Comparison of ENCODE assay signal across 9 cellular contexts in the genomic region with DNA sequence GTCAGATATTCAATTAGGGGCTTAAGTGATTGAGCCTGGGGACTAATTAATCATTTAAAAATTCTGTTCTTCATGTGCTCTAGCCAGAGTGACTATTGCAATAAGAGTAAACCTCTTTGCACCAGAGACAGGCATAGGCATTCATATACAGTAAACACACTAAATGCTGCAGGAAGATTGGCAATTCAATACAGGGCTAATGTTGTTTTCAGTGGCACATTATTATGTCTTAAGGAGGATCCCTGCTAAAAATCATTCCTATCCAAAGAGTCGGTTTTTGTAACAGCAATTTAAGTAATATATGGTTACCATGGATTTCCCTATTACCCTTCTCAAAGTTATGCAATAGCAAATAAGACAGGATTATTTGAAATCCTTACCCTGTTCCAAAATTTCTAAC. TPM values are rescaled to one million over a fixed set of nuclear protein-coding genes. Genes with fewer than 3 reads are reported as not detected.
DNase-seq lines count a peak whose midpoint lies in the region; ATAC-seq and TF ChIP-seq lines count a peak whose summit lies in the region.
"Had no signal": no experiment of that assay in that cellular context is flagged by ENCODE, and none has a peak within 500 bp of the region (broad histone marks: within the 10 kb centered on the region; RNA-seq: fewer than 3 reads in every experiment).

No MANE protein-coding gene starts in this region.

- no peaks in the 10 kb centered on the region for H3K27me3 ChIP-seq in psoas muscle (ENCODE audit: insufficient read depth in 3 of 3, low read length in 2 of 3)
- no peaks in the 10 kb centered on the region for H3K27me3 ChIP-seq in CD8-positive, alpha-beta memory T cell (ENCODE audit: insufficient read depth, low read length, poor library complexity, severe bottlenecking)

- peak in 1 of 4 donors; percentile 23 for ATAC-seq in psoas muscle

- 9 to 11% (median 9%) methylated on average over 1 of the region's 1 CpG for WGBS in psoas muscle, 3 donors

- CTCF ChIA-PET in CD8-positive, alpha-beta memory T cell (lab: Charles Lee) = no interaction called here

- H3K4me1 ChIP-seq in psoas muscle = peaks cover 17% of the 10 kb centered on the region
- H3K4me1 ChIP-seq in CD8-positive, alpha-beta memory T cell (ENCODE audit: insufficient read depth, low read length) = peaks cover 8% of the 10 kb centered on the region

- no peak for TF ChIP-seq CTCF in AG10803 (conservative IDR thresholded peaks at IDR 0.05; ENCODE audit: low read length)
- no peak for TF ChIP-seq CTCF in fibroblast of pulmonary artery (IDR thresholded peaks at IDR 0.05; ENCODE audit: low read length, missing control alignments)
- no peak for TF ChIP-seq CTCF in psoas muscle (IDR thresholded peaks at IDR 0.05)

- no peaks in the 10 kb centered on the region for H3K27me3 Mint-ChIP-seq in T-helper 2 cell treated with Interferon-gamma antibody and Interleukin-4, amounts not matched to agents 5 μg/mL and 100 μg/mL, for 36 hours (ENCODE audit: low read depth)
- H3K27me3 Mint-ChIP-seq in CD8-positive, alpha-beta memory T cell = peaks cover 3 to 7% of the 10 kb centered on the region in 2 donors

- peak overlapping the region; percentile 68 for H3K27ac ChIP-seq in psoas muscle
- H3K27ac ChIP-seq in CD8-positive, alpha-beta memory T cell (ENCODE audit: low read depth, low read length) = no peak overlapping the region

- peak overlapping the region; percentile 61 for H3K4me3 ChIP-seq in AG10803 (ENCODE audit: low read length)
- peak overlapping the region; percentile 73 for H3K4me3 ChIP-seq in fibroblast of pulmonary artery (replicated peaks; ENCODE audit: low read depth, low read length)
- H3K4me3 ChIP-seq in psoas muscle = peak overlapping the region; percentile 66
- no peak overlapping the region for H3K4me3 ChIP-seq in CD8-positive, alpha-beta memory T cell (ENCODE audit: low read length)

- intact Hi-C loops in psoas muscle (cut with DNase I) = loop anchor here in 1 of 2 donors (5.0 kb wide), 2 partner anchors 55 to 70 kb away; no protein-coding TSS in a partner anchor
- intact Hi-C loops in posterior cingulate gyrus (cut with DNase I) = no loop called here

- H3K36me3 ChIP-seq in psoas muscle (ENCODE audit: insufficient read depth in 1 of 2, low read depth in 1 of 2) = no peaks in the 10 kb centered on the region
- H3K36me3 ChIP-seq in CD8-positive, alpha-beta memory T cell (ENCODE audit: insufficient read depth, low read length) = no peaks in the 10 kb centered on the region

- no peak for DNase-seq in AG10803 (ENCODE audit: low read depth)
- no peak for DNase-seq in T-helper 2 cell treated with Interferon-gamma antibody and Interleukin-4, amounts not matched to agents 5 μg/mL and 100 μg/mL, for 36 hours (ENCODE audit: low spot score)
- peak; percentile 29 for DNase-seq in fibroblast of pulmonary artery (ENCODE audit: low read depth)
- no peak for DNase-seq in psoas muscle
- DNase-seq in H4 (ENCODE audit: low spot score) = no peak
- no peak for DNase-seq in CD8-positive, alpha-beta memory T cell
- DNase-seq in stimulated activated CD4-positive, alpha-beta T cell treated with anti-CD3 and anti-CD28 coated beads, Interleukin-1b, Interleukin-23, amount 100 ng/mL, for 48 hours = no peak
- no peak for DNase-seq in posterior cingulate gyrus
- DNase-seq: NCI-H1930 had no signal

- H3K4me1 Mint-ChIP-seq in T-helper 2 cell treated with Interferon-gamma antibody and Interleukin-4, amounts not matched to agents 5 μg/mL and 100 μg/mL, for 36 hours (ENCODE audit: low read depth) = peaks cover 39% of the 10 kb centered on the region
- peaks cover 11 to 15% (median 11%) of the 10 kb centered on the region in 3 donors for H3K4me1 Mint-ChIP-seq in CD8-positive, alpha-beta memory T cell

- no peaks in the 10 kb centered on the region for H3K9me3 ChIP-seq in psoas muscle
- no peaks in the 10 kb centered on the region for H3K9me3 ChIP-seq in CD8-positive, alpha-beta memory T cell (ENCODE audit: low read length)

- H3K9me3 Mint-ChIP-seq in T-helper 2 cell treated with Interferon-gamma antibody and Interleukin-4, amounts not matched to agents 5 μg/mL and 100 μg/mL, for 36 hours = no peaks in the 10 kb centered on the region
- H3K9me3 Mint-ChIP-seq in CD8-positive, alpha-beta memory T cell = no peaks in the 10 kb centered on the region

- POLR2A ChIA-PET in CD8-positive, alpha-beta memory T cell (lab: Charles Lee) = no interaction called here

- H3K27ac Mint-ChIP-seq in T-helper 2 cell treated with Interferon-gamma antibody and Interleukin-4, amounts not matched to agents 5 μg/mL and 100 μg/mL, for 36 hours = peak overlapping the region; percentile 60
- H3K27ac Mint-ChIP-seq in CD8-positive, alpha-beta memory T cell = no peak overlapping the region

- H3K4me3 Mint-ChIP-seq in T-helper 2 cell treated with Interferon-gamma antibody and Interleukin-4, amounts not matched to agents 5 μg/mL and 100 μg/mL, for 36 hours = peak overlapping the region; percentile 92
- no peak overlapping the region for H3K4me3 Mint-ChIP-seq in CD8-positive, alpha-beta memory T cell

- H3K36me3 Mint-ChIP-seq in T-helper 2 cell treated with Interferon-gamma antibody and Interleukin-4, amounts not matched to agents 5 μg/mL and 100 μg/mL, for 36 hours (ENCODE audit: low read depth) = peaks cover 30% of the 10 kb centered on the region
- H3K36me3 Mint-ChIP-seq in CD8-positive, alpha-beta memory T cell = no peaks in the 10 kb centered on the region

RNA-seq across cellular contexts. Expression of a gene that starts 1.3 kb away (rescaled TPM):
- total RNA-seq in psoas muscle = 1 to 10 TPM; 2.7 to 4.6 (median 4.3) TPM
- 1 to 10 TPM; 1.9 to 2.3 (median 2.0) TPM for polyA plus RNA-seq in psoas muscle
- total RNA-seq in H4 (2014; rRNA removed; shearing (Covaris generic)) = 1.7 and 2.3 TPM in 2 replicates
- under 1 TPM; 0.04 to 0.24 TPM for total RNA-seq in CD8-positive, alpha-beta memory T cell
- polyA plus RNA-seq in CD8-positive, alpha-beta memory T cell = 0.07 TPM
